13 cellular contexts compared by ENCODE assay signal in genomic region chr11:48012051-48012391, GRCh38. TPM values are rescaled to one million over a fixed set of nuclear protein-coding genes. Genes with fewer than 3 reads are reported as not detected.
DNase-seq lines count a peak whose midpoint lies in the region; ATAC-seq and TF ChIP-seq lines count a peak whose summit lies in the region.
"Had no signal": no experiment of that assay in that cellular context is flagged by ENCODE, and none has a peak within 500 bp of the region (broad histone marks: within the 10 kb centered on the region; RNA-seq: fewer than 3 reads in every experiment).

No MANE protein-coding gene starts in this region.

- H3K4me1 Mint-ChIP-seq in activated T-cell treated with anti-CD3 and anti-CD28 coated beads, Interleukin-2, amount 50 U/mL, for 72 hours (ENCODE audit: low read depth) = peaks cover 99% of the 10 kb centered on the region
- H3K4me1 Mint-ChIP-seq in naive B cell (peaks cover 36 to 66% (median 61%) of the 10 kb centered on the region in 3 donors), mesothelial cell of epicardium (peaks cover 10% of the 10 kb centered on the region), HFFc6 (ENCODE audit: low read depth) (peaks cover 66% of the 10 kb centered on the region)

- H3K27me3 Mint-ChIP-seq in activated T-cell treated with anti-CD3 and anti-CD28 coated beads, Interleukin-2, amount 50 U/mL, for 72 hours (ENCODE audit: low read depth) = no peaks in the 10 kb centered on the region
- no peaks in the 10 kb centered on the region for H3K27me3 Mint-ChIP-seq in naive B cell
- H3K27me3 Mint-ChIP-seq in mesothelial cell of epicardium (ENCODE audit: low read depth) = no peaks in the 10 kb centered on the region
- H3K27me3 Mint-ChIP-seq in HFFc6 (ENCODE audit: insufficient read depth) = peaks cover 2% of the 10 kb centered on the region

- ATAC-seq in activated T-cell treated with anti-CD3 and anti-CD28 coated beads, Interleukin-2, amount 50 U/mL, for 72 hours (replicated peaks in 1 of 2) = peak; percentile 62 to 68
- ATAC-seq in naive B cell (ENCODE audit: low read depth in 2 of 2) (no peak), GM21515 (IDR thresholded peaks at IDR 0.05; ENCODE audit: unreplicated experiment) (no peak)
- ATAC-seq: Right ventricle myocardium inferior had no signal

- H3K4me3 ChIP-seq in foreskin fibroblast (ENCODE audit: low read depth in 1 of 2, low read length in 2 of 2) = no peak overlapping the region
- H3K4me3 ChIP-seq: MG63 had no signal

- DNase-seq in stimulated activated CD4-positive, alpha-beta T cell treated with anti-CD3 and anti-CD28 coated beads, Interleukin-15, amount 100 ng/mL, for 24 hours = peak; percentile 64
- no peak for DNase-seq in stimulated activated CD4-positive, alpha-beta T cell treated with anti-CD3 and anti-CD28 coated beads, Interleukin-2, amount 100 ng/mL, for 48 hours
- peak; percentile 74 to 82 for DNase-seq in activated T-cell treated with anti-CD3 and anti-CD28 coated beads, Interleukin-2, amount 50 U/mL, for 72 hours
- DNase-seq in naive B cell (no peak), mesothelial cell of epicardium (ENCODE audit: low spot score in 2 of 2, unreplicated experiment in 2 of 2) (no peak), HFFc6 (no peak), foreskin fibroblast (no peak)
- DNase-seq: caudate nucleus, MG63, NCI-H345, occipital lobe had no signal

- H3K36me3 Mint-ChIP-seq in activated T-cell treated with anti-CD3 and anti-CD28 coated beads, Interleukin-2, amount 50 U/mL, for 72 hours (ENCODE audit: insufficient read depth in 2 of 2) = peaks cover 2 to 5% of the 10 kb centered on the region in 2 donors
- H3K36me3 Mint-ChIP-seq in naive B cell (no peaks in the 10 kb centered on the region), mesothelial cell of epicardium (no peaks in the 10 kb centered on the region), HFFc6 (ENCODE audit: low read depth) (peaks cover 10% of the 10 kb centered on the region; the same call in 1 of the 2 replicates)

- peak overlapping the region; percentile 77 to 78 for H3K4me3 Mint-ChIP-seq in activated T-cell treated with anti-CD3 and anti-CD28 coated beads, Interleukin-2, amount 50 U/mL, for 72 hours
- peak overlapping the region in 2 of 8 donors; percentile 25 to 51 for H3K4me3 Mint-ChIP-seq in naive B cell
- H3K4me3 Mint-ChIP-seq in mesothelial cell of epicardium = no peak overlapping the region
- no peak overlapping the region for H3K4me3 Mint-ChIP-seq in HFFc6

- peak overlapping the region; percentile 82 for H3K27ac Mint-ChIP-seq in activated T-cell treated with anti-CD3 and anti-CD28 coated beads, Interleukin-2, amount 50 U/mL, for 72 hours
- peak overlapping the region in 5 of 6 donors; percentile 36 to 88 (median 62) for H3K27ac Mint-ChIP-seq in naive B cell
- H3K27ac Mint-ChIP-seq in mesothelial cell of epicardium = no peak overlapping the region
- no peak overlapping the region for H3K27ac Mint-ChIP-seq in HFFc6

- TF ChIP-seq CTCF in mesothelial cell of epicardium (IDR thresholded peaks at IDR 0.05; ENCODE audit: unreplicated experiment) (no peak), HFFc6 (IDR thresholded peaks at IDR 0.05) (no peak), foreskin fibroblast (IDR thresholded peaks at IDR 0.05; ENCODE audit: low read depth, low read length) (no peak)

- no peaks in the 10 kb centered on the region for H3K9me3 Mint-ChIP-seq in activated T-cell treated with anti-CD3 and anti-CD28 coated beads, Interleukin-2, amount 50 U/mL, for 72 hours
- H3K9me3 Mint-ChIP-seq in naive B cell = no peaks in the 10 kb centered on the region
- no peaks in the 10 kb centered on the region for H3K9me3 Mint-ChIP-seq in mesothelial cell of epicardium
- no peaks in the 10 kb centered on the region for H3K9me3 Mint-ChIP-seq in HFFc6

RNA-seq across cellular contexts. Expression of gene PTPRJ, which starts 31.7 kb away (rescaled TPM):
- total RNA-seq in activated T-cell treated with anti-CD3 and anti-CD28 coated beads, Interleukin-2, amount 50 U/mL, for 72 hours = 10 to 100 TPM; 36.6 to 50.6 TPM
- 10 to 100 TPM in 4 of 6 donors, 1 to 10 TPM in 2; 4.3 to 15.1 (median 11.6) TPM for polyA plus RNA-seq in naive B cell (ENCODE audit: low read depth in 6 of 6)
- 26.2 to 31.0 TPM (median 26.5 TPM) in 3 replicates for total RNA-seq in mesothelial cell of epicardium
- total RNA-seq in HFFc6 (2021; fragmentation: NEBNext Ultra II Directional; extraction: Animal tissue kit (Norgen Biotek cat#: 25700)) = 10 to 100 TPM; 15.7 to 20.8 (median 19.2) TPM

Comparison
In these comparisons a context has a peak if more than half of its experiments do, and no peak if none do; other contexts are left out.
1. DNase-seq: peak in stimulated activated CD4-positive, alpha-beta T cell treated with anti-CD3 and anti-CD28 coated beads, Interleukin-15, amount 100 ng/mL, for 24 hours (single experiment) and activated T-cell treated with anti-CD3 and anti-CD28 coated beads, Interleukin-2, amount 50 U/mL, for 72 hours (2 of 2); none in stimulated activated CD4-positive, alpha-beta T cell treated with anti-CD3 and anti-CD28 coated beads, Interleukin-2, amount 100 ng/mL, for 48 hours (0 of 2), naive B cell (single experiment), mesothelial cell of epicardium (0 of 2), HFFc6 (single experiment) and foreskin fibroblast (0 of 2).
2. ATAC-seq: peak in activated T-cell treated with anti-CD3 and anti-CD28 coated beads, Interleukin-2, amount 50 U/mL, for 72 hours (2 of 2); none in naive B cell (0 of 2) and GM21515 (single experiment).
3. H3K27ac Mint-ChIP-seq: peak in activated T-cell treated with anti-CD3 and anti-CD28 coated beads, Interleukin-2, amount 50 U/mL, for 72 hours (single experiment) and naive B cell (5 of 6); none in mesothelial cell of epicardium (single experiment) and HFFc6 (single experiment).
4. H3K4me3 Mint-ChIP-seq: peak in activated T-cell treated with anti-CD3 and anti-CD28 coated beads, Interleukin-2, amount 50 U/mL, for 72 hours (2 of 2); none in mesothelial cell of epicardium (single experiment) and HFFc6 (single experiment).